9 cellular contexts compared by ENCODE assay signal in the genomic region with DNA sequence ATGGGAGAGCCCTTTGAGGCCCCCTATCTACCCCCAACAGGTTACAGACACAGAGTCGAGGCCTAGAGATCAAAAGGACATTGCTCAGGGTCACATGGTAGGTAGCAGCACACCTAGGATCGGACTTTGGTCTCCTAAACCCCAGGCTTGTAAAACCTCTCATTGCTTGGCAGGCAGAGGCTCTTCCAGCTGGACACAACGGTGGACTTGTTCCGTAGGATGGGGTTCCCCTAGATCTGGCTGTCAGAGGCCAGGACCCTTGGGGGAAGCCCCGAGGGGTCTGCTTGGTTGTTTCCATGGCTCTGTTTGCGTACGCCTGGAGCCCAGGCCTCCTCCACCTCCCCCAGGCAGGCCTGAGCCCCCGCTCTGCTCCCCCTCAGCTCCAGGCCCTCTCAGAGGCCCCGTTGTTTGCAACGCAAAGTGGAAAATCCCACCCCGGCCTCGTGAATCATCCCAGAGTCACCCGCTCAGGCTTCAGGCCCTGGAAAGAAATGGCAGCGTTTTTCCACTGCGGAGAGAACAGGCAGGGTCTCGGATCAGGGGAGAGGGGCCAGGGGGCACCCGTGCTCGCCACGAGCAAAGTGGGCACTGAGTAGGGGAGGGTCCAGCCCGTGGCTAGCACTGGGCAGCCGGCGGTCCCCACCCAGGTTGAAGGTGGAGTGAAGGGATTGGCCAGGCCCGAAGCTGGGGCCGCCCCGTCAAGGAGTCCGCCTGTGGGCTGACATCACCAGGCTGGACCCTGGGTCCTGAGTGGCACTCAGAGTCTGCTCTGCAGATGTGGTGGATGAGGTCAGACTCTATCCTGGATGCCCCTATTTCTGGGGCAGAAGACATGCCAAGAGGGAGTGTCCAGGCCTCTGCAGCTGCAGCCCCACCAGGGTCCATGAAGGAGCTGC. TPM values are rescaled to one million over a fixed set of nuclear protein-coding genes. Genes with fewer than 3 reads are reported as not detected.
DNase-seq lines count a peak whose midpoint lies in the region; ATAC-seq and TF ChIP-seq lines count a peak whose summit lies in the region.
"Had no signal": no experiment of that assay in that cellular context is flagged by ENCODE, and none has a peak within 500 bp of the region (broad histone marks: within the 10 kb centered on the region; RNA-seq: fewer than 3 reads in every experiment).

No MANE protein-coding gene starts in this region.

- H3K4me2 ChIP-seq in PC-3 (ENCODE audit: low read length): no peak overlapping the region

- H3K9me3 ChIP-seq in aorta (ENCODE audit: control insufficient read depth, low read length): no peaks in the 10 kb centered on the region
- H3K9me3 ChIP-seq in breast epithelium: no peaks in the 10 kb centered on the region
- H3K9me3 ChIP-seq in HAP-1: no peaks in the 10 kb centered on the region
- no peaks in the 10 kb centered on the region for H3K9me3 ChIP-seq in PC-3 (ENCODE audit: low read length)

- BruUV-seq in PC-3 (replicated peaks; lab: Mats Ljungman, UMichigan): no TSS peak

- no peaks in the 10 kb centered on the region for H3K79me2 ChIP-seq in PC-3 (ENCODE audit: low read length)

- DNase-seq in foreskin fibroblast (peak; percentile 87 to 93), myocyte (ENCODE audit: low read depth) (peak; percentile 90), aorta (peak; percentile 75 to 90), breast epithelium (ENCODE audit: low spot score in 2 of 2) (no peak), HAP-1 (ENCODE audit: low spot score in 2 of 2) (no peak), PC-3 (no peak)
- DNase-seq: effector CD8-positive, alpha-beta T cell had no signal

- intact Hi-C loops in aorta (cut with DNase I): loop anchor here (5.0 kb wide), 3 partner anchors 32 to 57 kb away; no protein-coding TSS in a partner anchor
- intact Hi-C loops in breast epithelium (cut with DNase I; ENCODE audit: low total_unique reads): loop anchor here (5.0 kb wide), 1 partner anchor 63 kb away; no protein-coding TSS in a partner anchor
- intact Hi-C loops in PC-3 (cut with micrococcal nuclease): no loop called here

- no peaks in the 10 kb centered on the region for H3K9me2 ChIP-seq in PC-3 (replicated peaks; ENCODE audit: low read length)

- H3K9ac ChIP-seq in PC-3 (ENCODE audit: low read length): no peak overlapping the region

- H3K36me3 ChIP-seq in aorta (ENCODE audit: control insufficient read depth in 1 of 2, insufficient read depth in 2 of 2, low read length in 1 of 2): no peaks in the 10 kb centered on the region
- H3K36me3 ChIP-seq in breast epithelium: no peaks in the 10 kb centered on the region
- peaks cover 16% of the 10 kb centered on the region for H3K36me3 ChIP-seq in HAP-1 (replicated peaks)
- no peaks in the 10 kb centered on the region for H3K36me3 ChIP-seq in PC-3 (ENCODE audit: low read depth, low read length)

- H4K20me1 ChIP-seq in PC-3 (ENCODE audit: low read length): no peaks in the 10 kb centered on the region

- in situ Hi-C loops in HAP-1 (cut with MboI; ENCODE audit: low sequenced_read_pairs): no loop called here

- ATAC-seq in SK-N-SH treated with all-trans-retinoic acid at 6 μM for 48 hours (peak; percentile 74), aorta (ENCODE audit: low FRiP score) (peak; percentile 50), PC-3 (no peak)

- POLR2A ChIA-PET in PC-3 (lab: Charles Lee; ENCODE audit: unreplicated experiment): no interaction called here

- H3F3A ChIP-seq in PC-3 (ENCODE audit: low read length, unreplicated experiment): no peaks in the 10 kb centered on the region

- 8 to 10% methylated on average over 26 of the region's 26 CpGs for WGBS in aorta, 2 donors

- H2AFZ ChIP-seq in PC-3 (ENCODE audit: low read length): no peak overlapping the region

- TF ChIP-seq CTCF in foreskin fibroblast (IDR thresholded peaks at IDR 0.05; ENCODE audit: low read depth, low read length) (no peak), breast epithelium (IDR thresholded peaks at IDR 0.05) (no peak), PC-3 (conservative IDR thresholded peaks at IDR 0.05; ENCODE audit: low read depth, low read length) (no peak)

- TF ChIP-seq POLR2A in breast epithelium (IDR thresholded peaks at IDR 0.05): no peak

- H3K27ac ChIP-seq in aorta (ENCODE audit: low read depth in 1 of 2, low read length in 2 of 2) (peak overlapping the region; percentile 75 to 84), breast epithelium (no peak overlapping the region), PC-3 (ENCODE audit: low read length) (no peak overlapping the region)
- H3K27ac ChIP-seq: SK-N-MC had no signal

- H3K4me1 ChIP-seq in aorta (ENCODE audit: control insufficient read depth in 1 of 2, insufficient read depth in 2 of 2, low read length in 2 of 2) (peaks cover 2 to 7% of the 10 kb centered on the region in 2 donors), breast epithelium (no peaks in the 10 kb centered on the region), HAP-1 (no peaks in the 10 kb centered on the region), PC-3 (ENCODE audit: insufficient read depth, low read length) (peaks cover 12% of the 10 kb centered on the region)

- no peak overlapping the region for H3K4me3 ChIP-seq in foreskin fibroblast (ENCODE audit: low read depth in 1 of 2, low read length in 2 of 2)
- H3K4me3 ChIP-seq in aorta (ENCODE audit: low read length in 2 of 2): no peak overlapping the region
- H3K4me3 ChIP-seq in breast epithelium: no peak overlapping the region
- H3K4me3 ChIP-seq in HAP-1: no peak overlapping the region
- no peak overlapping the region for H3K4me3 ChIP-seq in PC-3 (ENCODE audit: low read length)
- H3K4me3 ChIP-seq: SK-N-MC had no signal

- CTCF ChIA-PET in PC-3 (lab: Charles Lee): interaction anchor here (0.6 kb wide), 1 partner anchor 79 kb away, joined by 3 read pairs; no protein-coding TSS in a partner anchor

- H3K27me3 ChIP-seq in aorta (ENCODE audit: control insufficient read depth in 1 of 2, insufficient read depth in 2 of 2, low read length in 1 of 2) (no peaks in the 10 kb centered on the region), breast epithelium (no peaks in the 10 kb centered on the region), HAP-1 (ENCODE audit: low read depth) (no peaks in the 10 kb centered on the region), PC-3 (ENCODE audit: low read length) (no peaks in the 10 kb centered on the region)

TF ChIP-seq in SK-N-SH treated with all-trans-retinoic acid at 6 μM for 48 hours, 23 proteins besides CTCF, POLR2A, EP300 and RAD21:
- TF ChIP-seq OSR1 (CRISPR knock-in tag; IDR thresholded peaks at IDR 0.05) (no peak), ZNF8 (CRISPR knock-in tag; IDR thresholded peaks at IDR 0.05) (no peak), ESRRG (CRISPR knock-in tag; IDR thresholded peaks at IDR 0.05) (no peak), ZFP3 (CRISPR knock-in tag; IDR thresholded peaks at IDR 0.05) (no peak), BACH2 (CRISPR knock-in tag; IDR thresholded peaks at IDR 0.05; ENCODE audit: borderline replicate concordance) (no peak), TOX (CRISPR knock-in tag; IDR thresholded peaks at IDR 0.05; ENCODE audit: borderline replicate concordance) (no peak), ZNF565 (CRISPR knock-in tag; conservative IDR thresholded peaks at IDR 0.05; ENCODE audit: low read depth) (no peak), ARNTL (CRISPR knock-in tag; IDR thresholded peaks at IDR 0.05; ENCODE audit: borderline replicate concordance, low read depth) (no peak)
- TF ChIP-seq, protein P1, sequence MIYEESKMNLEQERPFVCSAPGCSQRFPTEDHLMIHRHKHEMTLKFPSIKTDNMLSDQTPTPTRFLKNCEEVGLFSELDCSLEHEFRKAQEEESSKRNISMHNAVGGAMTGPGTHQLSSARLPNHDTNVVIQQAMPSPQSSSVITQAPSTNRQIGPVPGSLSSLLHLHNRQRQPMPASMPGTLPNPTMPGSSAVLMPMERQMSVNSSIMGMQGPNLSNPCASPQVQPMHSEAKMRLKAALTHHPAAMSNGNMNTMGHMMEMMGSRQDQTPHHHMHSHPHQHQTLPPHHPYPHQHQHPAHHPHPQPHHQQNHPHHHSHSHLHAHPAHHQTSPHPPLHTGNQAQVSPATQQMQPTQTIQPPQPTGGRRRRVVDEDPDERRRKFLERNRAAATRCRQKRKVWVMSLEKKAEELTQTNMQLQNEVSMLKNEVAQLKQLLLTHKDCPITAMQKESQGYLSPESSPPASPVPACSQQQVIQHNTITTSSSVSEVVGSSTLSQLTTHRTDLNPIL (CRISPR knock-in tag; IDR thresholded peaks at IDR 0.05; ENCODE audit: low read depth): no peak
- TF ChIP-seq, protein P2, sequence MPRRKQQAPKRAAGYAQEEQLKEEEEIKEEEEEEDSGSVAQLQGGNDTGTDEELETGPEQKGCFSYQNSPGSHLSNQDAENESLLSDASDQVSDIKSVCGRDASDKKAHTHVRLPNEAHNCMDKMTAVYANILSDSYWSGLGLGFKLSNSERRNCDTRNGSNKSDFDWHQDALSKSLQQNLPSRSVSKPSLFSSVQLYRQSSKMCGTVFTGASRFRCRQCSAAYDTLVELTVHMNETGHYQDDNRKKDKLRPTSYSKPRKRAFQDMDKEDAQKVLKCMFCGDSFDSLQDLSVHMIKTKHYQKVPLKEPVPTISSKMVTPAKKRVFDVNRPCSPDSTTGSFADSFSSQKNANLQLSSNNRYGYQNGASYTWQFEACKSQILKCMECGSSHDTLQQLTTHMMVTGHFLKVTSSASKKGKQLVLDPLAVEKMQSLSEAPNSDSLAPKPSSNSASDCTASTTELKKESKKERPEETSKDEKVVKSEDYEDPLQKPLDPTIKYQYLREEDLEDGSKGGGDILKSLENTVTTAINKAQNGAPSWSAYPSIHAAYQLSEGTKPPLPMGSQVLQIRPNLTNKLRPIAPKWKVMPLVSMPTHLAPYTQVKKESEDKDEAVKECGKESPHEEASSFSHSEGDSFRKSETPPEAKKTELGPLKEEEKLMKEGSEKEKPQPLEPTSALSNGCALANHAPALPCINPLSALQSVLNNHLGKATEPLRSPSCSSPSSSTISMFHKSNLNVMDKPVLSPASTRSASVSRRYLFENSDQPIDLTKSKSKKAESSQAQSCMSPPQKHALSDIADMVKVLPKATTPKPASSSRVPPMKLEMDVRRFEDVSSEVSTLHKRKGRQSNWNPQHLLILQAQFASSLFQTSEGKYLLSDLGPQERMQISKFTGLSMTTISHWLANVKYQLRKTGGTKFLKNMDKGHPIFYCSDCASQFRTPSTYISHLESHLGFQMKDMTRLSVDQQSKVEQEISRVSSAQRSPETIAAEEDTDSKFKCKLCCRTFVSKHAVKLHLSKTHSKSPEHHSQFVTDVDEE (CRISPR knock-in tag; IDR thresholded peaks at IDR 0.05): no peak

RNA-seq across cellular contexts. Expression of a gene that starts 19.8 kb away (rescaled TPM):
- total RNA-seq in myocyte (2.9 and 3.5 TPM in 2 replicates), aorta (10 to 100 TPM; 36.9 to 54.3 TPM), breast epithelium (10 to 100 TPM in 1 of 3 donors, 1 to 10 TPM in 2; 3.5 to 22.0 (median 6.7) TPM), PC-3 (2014; rRNA removed) (4.3 and 11.4 TPM in 2 replicates)
- 4.1 TPM for polyA plus RNA-seq in myocyte (2012)
- 10 to 100 TPM in 1 of 2 donors, 1 to 10 TPM in 1; 1.9 to 59.4 TPM for polyA plus RNA-seq in aorta

Comparison
In these comparisons a context has a peak if more than half of its experiments do, and no peak if none do; other contexts are left out.
1. DNase-seq: peak in foreskin fibroblast (2 of 2), myocyte (single experiment) and aorta (2 of 2); none in breast epithelium (0 of 2), HAP-1 (0 of 2) and PC-3 (single experiment).
2. H3K27ac ChIP-seq: peak in aorta (2 of 2); none in breast epithelium (0 of 2) and PC-3 (single experiment).